13 cellular contexts compared by ENCODE assay signal in genomic region chr12:106096376-106096775, GRCh38. TPM values are rescaled to one million over a fixed set of nuclear protein-coding genes. Genes with fewer than 3 reads are reported as not detected.
DNase-seq lines count a peak whose midpoint lies in the region; ATAC-seq, FAIRE-seq and TF ChIP-seq lines count a peak whose summit lies in the region.
"Had no signal": no experiment of that assay in that cellular context is flagged by ENCODE, and none has a peak within 500 bp of the region (broad histone marks: within the 10 kb centered on the region; RNA-seq: fewer than 3 reads in every experiment).

No MANE protein-coding gene starts in this region.

- peak overlapping the region; percentile 21 for H3K27ac Mint-ChIP-seq in astrocyte (ENCODE audit: unreplicated experiment)
- H3K27ac Mint-ChIP-seq in nephron progenitor cell = peak overlapping the region; percentile 72
- no peak overlapping the region for H3K27ac Mint-ChIP-seq in T-helper 2 cell treated with Interferon-gamma antibody and Interleukin-4, amounts not matched to agents 5 μg/mL and 100 μg/mL, for 36 hours
- H3K27ac Mint-ChIP-seq: stimulated activated naive CD8-positive, alpha-beta T cell treated with anti-CD3 and anti-CD28 coated beads, Interleukin-15, amount 100 ng/mL, for 72 hours had no signal

- H3K4me3 Mint-ChIP-seq in astrocyte (ENCODE audit: unreplicated experiment) (no peak overlapping the region), nephron progenitor cell (no peak overlapping the region)
- no peak overlapping the region for H3K4me3 Mint-ChIP-seq in T-helper 2 cell treated with Interferon-gamma antibody and Interleukin-4, amounts not matched to agents 5 μg/mL and 100 μg/mL, for 36 hours
- H3K4me3 Mint-ChIP-seq: stimulated activated naive CD8-positive, alpha-beta T cell treated with anti-CD3 and anti-CD28 coated beads, Interleukin-15, amount 100 ng/mL, for 72 hours had no signal

- TF ChIP-seq POLR2A in gastroesophageal sphincter (IDR thresholded peaks at IDR 0.05) (no peak), uterus (IDR thresholded peaks at IDR 0.05) (no peak)

- no peak for TF ChIP-seq CTCF in astrocyte (IDR thresholded peaks at IDR 0.05; ENCODE audit: insufficient read depth, low read depth, low read length)
- no peak for TF ChIP-seq CTCF in gastroesophageal sphincter (IDR thresholded peaks at IDR 0.05)
- TF ChIP-seq CTCF in nephron progenitor cell (IDR thresholded peaks at IDR 0.05) = no peak
- no peak for TF ChIP-seq CTCF in uterus (IDR thresholded peaks at IDR 0.05)

- H3K27me3 Mint-ChIP-seq in astrocyte (ENCODE audit: low read depth, unreplicated experiment) = no peaks in the 10 kb centered on the region
- no peaks in the 10 kb centered on the region for H3K27me3 Mint-ChIP-seq in nephron progenitor cell (ENCODE audit: low read depth, poor library complexity)
- H3K27me3 Mint-ChIP-seq in T-helper 2 cell treated with Interferon-gamma antibody and Interleukin-4, amounts not matched to agents 5 μg/mL and 100 μg/mL, for 36 hours (ENCODE audit: low read depth) = peaks cover 18% of the 10 kb centered on the region

- peaks cover 60% of the 10 kb centered on the region for H3K36me3 Mint-ChIP-seq in astrocyte (ENCODE audit: low read depth, unreplicated experiment)
- H3K36me3 Mint-ChIP-seq in nephron progenitor cell (ENCODE audit: low read depth) = peaks cover 61% of the 10 kb centered on the region
- H3K36me3 Mint-ChIP-seq in T-helper 2 cell treated with Interferon-gamma antibody and Interleukin-4, amounts not matched to agents 5 μg/mL and 100 μg/mL, for 36 hours (ENCODE audit: low read depth) = no peaks in the 10 kb centered on the region

- WGBS in gastroesophageal sphincter (ENCODE audit: low coverage in 1 of 2), 2 donors = 30 to 51% methylated on average over 6 to 8 of the region's 12 CpGs

- H2AFZ ChIP-seq in astrocyte (ENCODE audit: low read depth, low read length) = no peak overlapping the region

- H3K9ac ChIP-seq in astrocyte (ENCODE audit: low read length) = no peak overlapping the region

- H3K79me2 ChIP-seq in astrocyte (ENCODE audit: insufficient read depth, low read length) = peaks cover 36% of the 10 kb centered on the region

- TF ChIP-seq EP300 in gastroesophageal sphincter (IDR thresholded peaks at IDR 0.05) = no peak

- ATAC-seq in gastroesophageal sphincter (peak; percentile 88), GM18511 (IDR thresholded peaks at IDR 0.05; ENCODE audit: unreplicated experiment) (no peak)
- ATAC-seq: stimulated activated naive CD8-positive, alpha-beta T cell treated with anti-CD3 and anti-CD28 coated beads, Interleukin-15, amount 100 ng/mL, for 72 hours had no signal

- FAIRE-seq in astrocyte (lab: Jason Lieb, UNC) = peak; percentile 49
- FAIRE-seq: islet of Langerhans had no signal

- no peaks in the 10 kb centered on the region for H3K9me3 ChIP-seq in astrocyte (ENCODE audit: insufficient read depth, low read depth, low read length)
- H3K9me3 ChIP-seq in gastroesophageal sphincter = no peaks in the 10 kb centered on the region
- no peaks in the 10 kb centered on the region for H3K9me3 ChIP-seq in uterus
- no peaks in the 10 kb centered on the region for H3K9me3 ChIP-seq in MG63

- DNase-seq in astrocyte (ENCODE audit: low read depth) = peak; percentile 82
- no peak for DNase-seq in nephron progenitor cell
- peak in 1 of 2 donors; percentile 56 for DNase-seq in uterus
- DNase-seq in MG63 = no peak
- DNase-seq in T-helper 2 cell treated with Interferon-gamma antibody and Interleukin-4, amounts not matched to agents 5 μg/mL and 100 μg/mL, for 36 hours (ENCODE audit: low spot score) = no peak
- DNase-seq: activated CD8-positive, alpha-beta memory T cell treated with anti-CD3 and anti-CD28 coated beads for 24 hours; activated naive CD4-positive, alpha-beta T cell; foreskin fibroblast; stimulated activated CD4-positive, alpha-beta T cell treated with anti-CD3 and anti-CD28 coated beads, Interleukin-4, amount 100 ng/mL, for 24 hours; stimulated activated naive CD8-positive, alpha-beta T cell treated with anti-CD3 and anti-CD28 coated beads, Interleukin-15, amount 100 ng/mL, for 72 hours had no signal

- intact Hi-C loops in uterus (cut with DNase I; ENCODE audit: low total_unique reads) = no loop called here

- H3K27me3 ChIP-seq in astrocyte (ENCODE audit: insufficient read depth, low read length) (no peaks in the 10 kb centered on the region), gastroesophageal sphincter (no peaks in the 10 kb centered on the region), uterus (no peaks in the 10 kb centered on the region), MG63 (no peaks in the 10 kb centered on the region)

- H3K9me3 Mint-ChIP-seq in astrocyte (ENCODE audit: unreplicated experiment) = no peaks in the 10 kb centered on the region
- H3K9me3 Mint-ChIP-seq in nephron progenitor cell = no peaks in the 10 kb centered on the region
- no peaks in the 10 kb centered on the region for H3K9me3 Mint-ChIP-seq in T-helper 2 cell treated with Interferon-gamma antibody and Interleukin-4, amounts not matched to agents 5 μg/mL and 100 μg/mL, for 36 hours
- H3K9me3 Mint-ChIP-seq: stimulated activated naive CD8-positive, alpha-beta T cell treated with anti-CD3 and anti-CD28 coated beads, Interleukin-15, amount 100 ng/mL, for 72 hours had no signal

- peaks cover 7% of the 10 kb centered on the region for H4K20me1 ChIP-seq in astrocyte (ENCODE audit: insufficient read depth, low read length)

- peaks cover 25% of the 10 kb centered on the region for H3K4me1 ChIP-seq in astrocyte (ENCODE audit: insufficient read depth, low read length)
- H3K4me1 ChIP-seq in gastroesophageal sphincter = peaks cover 0 to 55% (median 14%) of the 10 kb centered on the region in 3 donors
- H3K4me1 ChIP-seq in uterus = peaks cover 20 to 21% of the 10 kb centered on the region in 2 donors

- H3K36me3 ChIP-seq in astrocyte (ENCODE audit: insufficient read depth, low read length) (peaks cover 13% of the 10 kb centered on the region), gastroesophageal sphincter (no peaks in the 10 kb centered on the region), uterus (no peaks in the 10 kb centered on the region), MG63 (no peaks in the 10 kb centered on the region)

- peak overlapping the region; percentile 19 for H3K27ac ChIP-seq in astrocyte (ENCODE audit: low read depth, low read length)
- peak overlapping the region in 3 of 4 donors; percentile 55 to 64 (median 57) for H3K27ac ChIP-seq in gastroesophageal sphincter
- peak overlapping the region; percentile 88 to 96 for H3K27ac ChIP-seq in uterus

- H3K4me1 Mint-ChIP-seq in astrocyte (ENCODE audit: low read depth, unreplicated experiment) (peaks cover 52% of the 10 kb centered on the region), nephron progenitor cell (peaks cover 80% of the 10 kb centered on the region)
- H3K4me1 Mint-ChIP-seq in T-helper 2 cell treated with Interferon-gamma antibody and Interleukin-4, amounts not matched to agents 5 μg/mL and 100 μg/mL, for 36 hours (ENCODE audit: low read depth) = no peaks in the 10 kb centered on the region
- H3K4me1 Mint-ChIP-seq: stimulated activated naive CD8-positive, alpha-beta T cell treated with anti-CD3 and anti-CD28 coated beads, Interleukin-15, amount 100 ng/mL, for 72 hours had no signal

- H3K4me2 ChIP-seq in astrocyte (ENCODE audit: low read length) = peak overlapping the region; percentile 29

- H3K4me3 ChIP-seq in astrocyte (ENCODE audit: insufficient read depth, low read depth, low read length) (no peak overlapping the region), gastroesophageal sphincter (no peak overlapping the region), uterus (no peak overlapping the region), MG63 (no peak overlapping the region)

RNA-seq across cellular contexts. Expression of gene NUAK1, which starts 42.4 kb away (rescaled TPM):
- total RNA-seq in astrocyte (94.0 and 96.1 TPM in 2 replicates), gastroesophageal sphincter (10 to 100 TPM in 2 of 4 donors, 1 to 10 TPM in 2; 7.4 to 27.7 (median 10.7) TPM), uterus (10 to 100 TPM in 3 of 4 donors, 1 to 10 TPM in 1; 9.4 to 56.8 (median 26.8) TPM)
- 1.9 and 4.9 TPM in 2 replicates for total RNA-seq in MG63 (2014; rRNA removed; shearing (Covaris generic); ENCODE audit: low replicate concordance)

Comparison
In these comparisons a context has a peak if more than half of its experiments do, and no peak if none do; other contexts are left out.
1. H3K27ac ChIP-seq: peak in every context shown above with its lines; median percentile 92 in uterus; 57 in gastroesophageal sphincter; 19 in astrocyte.